8 cellular contexts compared by ENCODE assay signal in genomic region chr12:51028126-51028810, GRCh38. TPM values are rescaled to one million over a fixed set of nuclear protein-coding genes. Genes with fewer than 3 reads are reported as not detected.
DNase-seq lines count a peak whose midpoint lies in the region; ATAC-seq and TF ChIP-seq lines count a peak whose summit lies in the region.

No MANE protein-coding gene starts in this region.

- TF ChIP-seq CTCF in natural killer cell (IDR thresholded peaks at IDR 0.05): no peak
- peak; percentile 25 for TF ChIP-seq CTCF in foreskin fibroblast (IDR thresholded peaks at IDR 0.05; ENCODE audit: low read depth, low read length)

- H3K9me3 Mint-ChIP-seq in natural killer cell: no peaks in the 10 kb centered on the region
- no peaks in the 10 kb centered on the region for H3K9me3 Mint-ChIP-seq in natural killer cell treated with Interleukin-12 subunit alpha and Interleukin-12 subunit beta and Interleukin-15 and Interleukin-18, amount 100 ng/mL, for 72 hours

- H3K27me3 Mint-ChIP-seq in natural killer cell (ENCODE audit: low read depth in 2 of 2): peaks cover 0 to 4% of the 10 kb centered on the region in 2 donors
- H3K27me3 Mint-ChIP-seq in natural killer cell treated with Interleukin-12 subunit alpha and Interleukin-12 subunit beta and Interleukin-15 and Interleukin-18, amount 100 ng/mL, for 72 hours: peaks cover 0 to 4% of the 10 kb centered on the region in 2 donors
- H3K27me3 Mint-ChIP-seq in T-helper 17 cell: peaks cover 4% of the 10 kb centered on the region

- H3K4me3 Mint-ChIP-seq in natural killer cell: peak overlapping the region; percentile 64
- H3K4me3 Mint-ChIP-seq in natural killer cell treated with Interleukin-12 subunit alpha and Interleukin-12 subunit beta and Interleukin-15 and Interleukin-18, amount 100 ng/mL, for 72 hours: no peak overlapping the region
- H3K4me3 Mint-ChIP-seq in T-helper 17 cell: peak overlapping the region; percentile 74

- intact Hi-C loops in natural killer cell (cut with micrococcal nuclease): loop anchor here (5.0 to 10.0 kb wide), 2 partner anchors 103 to 201 kb away; a partner anchor contains a TSS

- no peaks in the 10 kb centered on the region for H3K27me3 ChIP-seq in subcutaneous abdominal adipose tissue (ENCODE audit: control insufficient read depth in 5 of 5, insufficient read depth in 4 of 5, low read length in 5 of 5)

- H3K4me1 ChIP-seq in subcutaneous abdominal adipose tissue (ENCODE audit: control insufficient read depth in 5 of 5, insufficient read depth in 5 of 5, low read length in 5 of 5): peaks cover 0 to 36% (median 29%) of the 10 kb centered on the region in 5 donors

- no peaks in the 10 kb centered on the region for H3K36me3 Mint-ChIP-seq in natural killer cell
- H3K36me3 Mint-ChIP-seq in natural killer cell treated with Interleukin-12 subunit alpha and Interleukin-12 subunit beta and Interleukin-15 and Interleukin-18, amount 100 ng/mL, for 72 hours: no peaks in the 10 kb centered on the region
- peaks cover 2% of the 10 kb centered on the region for H3K36me3 Mint-ChIP-seq in T-helper 17 cell (ENCODE audit: low read depth)

- H3K36me3 ChIP-seq in subcutaneous abdominal adipose tissue (ENCODE audit: control insufficient read depth in 5 of 5, insufficient read depth in 5 of 5, low read length in 5 of 5): no peaks in the 10 kb centered on the region

- H3K4me3 ChIP-seq in foreskin fibroblast (ENCODE audit: low read depth in 1 of 2, low read length in 2 of 2) (peak overlapping the region in 1 of 2 donors; percentile 16), subcutaneous abdominal adipose tissue (ENCODE audit: low read depth in 1 of 5, low read length in 5 of 5) (peak overlapping the region; percentile 35 to 76 (median 41))

- no peak for ATAC-seq in natural killer cell
- no peak for ATAC-seq in natural killer cell treated with Interleukin-12 subunit alpha and Interleukin-12 subunit beta and Interleukin-15 and Interleukin-18, amount 100 ng/mL, for 72 hours
- ATAC-seq in T-helper 17 cell: no peak
- ATAC-seq in GM18909 (IDR thresholded peaks at IDR 0.05; ENCODE audit: poor library complexity, unreplicated experiment): no peak
- ATAC-seq in GM21529 (IDR thresholded peaks at IDR 0.05; ENCODE audit: unreplicated experiment): no peak

- no peak for DNase-seq in natural killer cell
- no peak for DNase-seq in natural killer cell treated with Interleukin-12 subunit alpha and Interleukin-12 subunit beta and Interleukin-15 and Interleukin-18, amount 100 ng/mL, for 72 hours (ENCODE audit: low spot score)
- DNase-seq in NCI-H146 (lab: John Stamatoyannopoulos, UW): peak; percentile 61
- DNase-seq in T-helper 17 cell: no peak
- peak; percentile 46 to 78 for DNase-seq in foreskin fibroblast

- no peak overlapping the region for H3K27ac Mint-ChIP-seq in natural killer cell
- H3K27ac Mint-ChIP-seq in natural killer cell treated with Interleukin-12 subunit alpha and Interleukin-12 subunit beta and Interleukin-15 and Interleukin-18, amount 100 ng/mL, for 72 hours: no peak overlapping the region
- no peak overlapping the region for H3K27ac Mint-ChIP-seq in T-helper 17 cell

- H3K27ac ChIP-seq in subcutaneous abdominal adipose tissue (ENCODE audit: low read depth, low read length): peak overlapping the region; percentile 69

- H3K9me3 ChIP-seq in T-helper 17 cell (ENCODE audit: control insufficient read depth, low read length, poor library complexity, severe bottlenecking) (no peaks in the 10 kb centered on the region), subcutaneous abdominal adipose tissue (ENCODE audit: control insufficient read depth in 5 of 5, low read length in 5 of 5) (no peaks in the 10 kb centered on the region)

- peak overlapping the region in 2 of 5 donors; percentile 33 to 56 for H3K9ac ChIP-seq in subcutaneous abdominal adipose tissue (ENCODE audit: low read length in 5 of 5)

- peaks cover 24 to 29% of the 10 kb centered on the region in 2 donors for H3K4me1 Mint-ChIP-seq in natural killer cell
- H3K4me1 Mint-ChIP-seq in natural killer cell treated with Interleukin-12 subunit alpha and Interleukin-12 subunit beta and Interleukin-15 and Interleukin-18, amount 100 ng/mL, for 72 hours (ENCODE audit: low read depth in 2 of 2): peaks cover 24 to 28% of the 10 kb centered on the region in 2 donors
- peaks cover 26% of the 10 kb centered on the region for H3K4me1 Mint-ChIP-seq in T-helper 17 cell

RNA-seq across cellular contexts. Expression of gene SLC11A2, which starts 2.1 kb away (rescaled TPM):
- 10 to 100 TPM; 34.3 to 54.3 (median 42.7) TPM for total RNA-seq in natural killer cell
- 10 to 100 TPM; 76.1 to 94.3 TPM for total RNA-seq in natural killer cell treated with Interleukin-12 subunit alpha and Interleukin-12 subunit beta and Interleukin-15 and Interleukin-18, amount 100 ng/mL, for 72 hours
- total RNA-seq in T-helper 17 cell: 10 to 100 TPM; 47.6 to 51.5 TPM

RNA-seq across cellular contexts. Expression of gene LETMD1, which starts 19.9 kb away (rescaled TPM):
- total RNA-seq in natural killer cell (10 to 100 TPM; 57.1 to 71.8 (median 58.2) TPM), T-helper 17 cell (10 to 100 TPM; 56.2 to 56.6 TPM)
- 100 to 1,000 TPM in 1 of 2 donors, 10 to 100 TPM in 1; 46.5 to 106 TPM for total RNA-seq in natural killer cell treated with Interleukin-12 subunit alpha and Interleukin-12 subunit beta and Interleukin-15 and Interleukin-18, amount 100 ng/mL, for 72 hours

RNA-seq across cellular contexts. Expression of gene CSRNP2, which starts 55.1 kb away (rescaled TPM):
- total RNA-seq in natural killer cell: 10 to 100 TPM; 21.3 to 31.7 (median 25.1) TPM
- 10 to 100 TPM; 24.1 to 32.7 TPM for total RNA-seq in natural killer cell treated with Interleukin-12 subunit alpha and Interleukin-12 subunit beta and Interleukin-15 and Interleukin-18, amount 100 ng/mL, for 72 hours
- total RNA-seq in T-helper 17 cell: 10 to 100 TPM; 19.2 to 19.9 TPM

Comparison
In these comparisons a context has a peak if more than half of its experiments do, and no peak if none do; other contexts are left out.
1. DNase-seq: peak in NCI-H146 (single experiment) and foreskin fibroblast (2 of 2); none in natural killer cell (single experiment), natural killer cell treated with Interleukin-12 subunit alpha and Interleukin-12 subunit beta and Interleukin-15 and Interleukin-18, amount 100 ng/mL, for 72 hours (single experiment) and T-helper 17 cell (0 of 3).